Comparison of ENCODE assay signal across 1 cellular context in the genomic region with DNA sequence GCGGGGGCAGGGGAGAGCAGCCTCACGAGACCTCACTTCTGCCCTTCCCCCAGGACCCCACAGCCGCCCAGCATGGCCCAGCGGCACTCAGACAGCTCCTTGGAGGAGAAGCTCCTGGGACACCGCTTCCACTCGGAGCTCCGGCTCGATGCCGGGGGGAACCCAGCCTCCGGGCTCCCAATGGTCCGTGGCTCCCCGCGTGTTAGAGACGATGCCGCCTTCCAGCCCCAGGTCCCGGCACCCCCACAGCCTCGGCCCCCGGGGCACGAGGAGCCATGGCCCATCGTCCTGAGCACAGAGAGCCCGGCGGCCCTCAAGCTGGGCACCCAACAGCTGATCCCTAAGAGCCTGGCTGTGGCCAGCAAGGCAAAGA.
TF ChIP-seq lines count a peak whose summit lies in the region.

No MANE protein-coding gene starts in this region.

TF ChIP-seq in H1, 55 proteins besides CTCF, POLR2A, EP300 and RAD21 (continued from another document):
- TF ChIP-seq TAF1 (IDR thresholded peaks at IDR 0.05; ENCODE audit: low read depth, low read length) (no peak), HDAC2 (IDR thresholded peaks at IDR 0.05; ENCODE audit: borderline replicate concordance in 1 of 2, low read depth in 2 of 2, low read length in 2 of 2) (no peak), KDM5A (IDR thresholded peaks at IDR 0.05; ENCODE audit: low read length) (no peak), SRF (IDR thresholded peaks at IDR 0.05; ENCODE audit: low read depth, low read length) (no peak), CHD2 (IDR thresholded peaks at IDR 0.05; ENCODE audit: low read length) (no peak), ASH2L (IDR thresholded peaks at IDR 0.05; ENCODE audit: low read length) (no peak), NRF1 (IDR thresholded peaks at IDR 0.05; ENCODE audit: low read depth, low read length) (no peak), BRCA1 (IDR thresholded peaks at IDR 0.05; ENCODE audit: low read depth, low read length) (no peak), SP2 (IDR thresholded peaks at IDR 0.05; ENCODE audit: low read length) (no peak), RFX5 (IDR thresholded peaks at IDR 0.05; ENCODE audit: borderline replicate concordance, low read depth, low read length) (no peak), EGR1 (IDR thresholded peaks at IDR 0.05; ENCODE audit: borderline replicate concordance, low read depth, low read length) (no peak), GTF2F1 (IDR thresholded peaks at IDR 0.05; ENCODE audit: borderline replicate concordance, low read depth, low read length) (no peak), FOSL1 (IDR thresholded peaks at IDR 0.05; ENCODE audit: insufficient read depth, low read depth, low read length) (no peak)
